Comparison of ENCODE assay signal across 1 cellular context in the genomic region with DNA sequence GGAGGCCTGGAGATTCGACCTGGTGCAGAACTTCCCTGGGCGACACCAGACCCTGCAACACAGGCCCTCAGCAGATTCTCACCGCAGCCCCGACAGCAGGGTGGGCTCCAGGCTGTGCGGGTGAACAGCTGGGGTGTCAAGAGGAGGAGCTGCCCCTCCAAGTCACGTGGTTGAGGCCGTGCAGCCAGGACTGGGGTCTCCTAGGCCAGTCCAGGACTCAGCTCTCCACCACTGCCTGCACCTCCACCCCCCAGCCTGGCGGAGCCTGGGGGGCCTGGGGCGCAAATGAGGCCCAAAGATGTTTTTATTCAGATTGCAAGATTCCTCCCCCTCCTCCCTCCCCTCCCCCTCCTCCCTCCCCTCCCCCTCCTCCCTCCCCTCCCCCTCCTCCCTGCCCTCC.
TF ChIP-seq lines count a peak whose summit lies in the region.

No MANE protein-coding gene starts in this region.

TF ChIP-seq in H1, 55 proteins besides CTCF, POLR2A, EP300 and RAD21:
- TF ChIP-seq ATF3 (IDR thresholded peaks at IDR 0.05; ENCODE audit: insufficient read depth, low read depth, low read length) (no peak), CBX5 (IDR thresholded peaks at IDR 0.05; ENCODE audit: low read depth, low read length) (no peak), TEAD4 (IDR thresholded peaks at IDR 0.05; ENCODE audit: low read depth, low read length) (no peak), SIN3A (conservative IDR thresholded peaks at IDR 0.05 in 1 of 2, IDR thresholded peaks at IDR 0.05 in 1 of 2; ENCODE audit: low read depth in 1 of 2, low read length in 2 of 2) (no peak), TAF1 (IDR thresholded peaks at IDR 0.05; ENCODE audit: low read depth, low read length) (no peak), POLR2AphosphoS5 (IDR thresholded peaks at IDR 0.05; ENCODE audit: low read depth, low read length) (no peak)
